ENCODE assay signal across 1 cellular context in genomic region chr3:27228805-27229204, GRCh38.
TF ChIP-seq lines count a peak whose summit lies in the region.

No MANE protein-coding gene starts in this region.

TF ChIP-seq in WTC11, 78 proteins besides CTCF, POLR2A, EP300 and RAD21 (continued from another document):
- no peak for TF ChIP-seq ATF6 (CRISPR knock-in tag; IDR thresholded peaks at IDR 0.05)
- TF ChIP-seq PRDM15 (CRISPR knock-in tag; IDR thresholded peaks at IDR 0.05): no peak
- TF ChIP-seq ELF4 (CRISPR knock-in tag; IDR thresholded peaks at IDR 0.05; ENCODE audit: low read depth): no peak
- TF ChIP-seq ERG (CRISPR knock-in tag; IDR thresholded peaks at IDR 0.05): no peak
- no peak for TF ChIP-seq SOX15 (CRISPR knock-in tag; IDR thresholded peaks at IDR 0.05)
